8 cellular contexts compared by ENCODE assay signal in the genomic region with DNA sequence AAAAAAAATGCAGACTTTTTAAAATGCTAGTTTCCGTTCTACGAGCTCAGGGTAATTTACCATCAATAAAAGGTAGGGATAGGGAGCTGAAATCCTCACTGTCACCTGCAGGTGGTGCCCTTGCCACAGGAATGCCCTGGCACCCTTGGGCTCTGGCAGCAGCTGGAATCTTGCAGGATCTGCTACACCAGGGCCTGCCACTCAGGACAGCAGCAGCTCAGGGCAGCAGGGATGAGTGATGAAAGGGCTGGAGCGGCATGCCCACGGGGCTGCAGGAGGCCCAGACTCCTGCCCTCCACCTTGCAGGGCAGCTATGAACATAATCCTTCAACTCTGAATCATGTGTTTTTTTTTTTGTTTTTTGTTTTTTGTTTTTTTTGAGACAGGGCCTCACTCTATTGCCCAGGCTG. TPM values are rescaled to one million over a fixed set of nuclear protein-coding genes. Genes with fewer than 3 reads are reported as not detected.
A peak's percentile ranks its signal among the peaks of the same experiment; 100 is the strongest.
DNase-seq lines count a peak whose midpoint lies in the region; ATAC-seq, FAIRE-seq and TF ChIP-seq lines count a peak whose summit lies in the region.

No MANE protein-coding gene starts in this region.

- H3K27ac ChIP-seq in WERI-Rb-1 (no peak overlapping the region), breast epithelium (no peak overlapping the region), kidney (ENCODE audit: low read depth in 2 of 2, low read length in 2 of 2) (no peak overlapping the region)

- H3K36me3 ChIP-seq in WERI-Rb-1 (no peaks in the 10 kb centered on the region), breast epithelium (no peaks in the 10 kb centered on the region), kidney (ENCODE audit: control insufficient read depth in 1 of 2, insufficient read depth in 2 of 2, low read length in 2 of 2) (peaks cover 0 to 5% of the 10 kb centered on the region in 2 donors)

- FAIRE-seq in GM19239 (lab: Jason Lieb, UNC), result peak; percentile 88
- peak; percentile 72 for FAIRE-seq in kidney (lab: Jason Lieb, UNC)

- H3K4me3 ChIP-seq in WERI-Rb-1 (ENCODE audit: low read depth, low read length) (no peak overlapping the region), breast epithelium (no peak overlapping the region), kidney (ENCODE audit: low read length in 2 of 2) (no peak overlapping the region)

- intact Hi-C loops in breast epithelium (cut with DNase I; ENCODE audit: low total_unique reads) (loop anchor here (5.0 to 10.0 kb wide), 2 partner anchors 106 to 1314 kb away; no protein-coding TSS in a partner anchor), kidney (cut with DNase I) (loop anchor here (5.0 kb wide), 1 partner anchor 104 kb away; no protein-coding TSS in a partner anchor)

- no peak for TF ChIP-seq POLR2A in breast epithelium (IDR thresholded peaks at IDR 0.05)

- H3K4me1 ChIP-seq in breast epithelium (no peaks in the 10 kb centered on the region), kidney (ENCODE audit: control insufficient read depth in 1 of 2, insufficient read depth in 1 of 2, low read depth in 1 of 2, low read length in 2 of 2) (no peaks in the 10 kb centered on the region)

- in situ Hi-C loops in ACHN (cut with HindIII; ENCODE audit: low pct_ligation_motif_present, low pct_unique_long_range_greater_than_20kb, low sequenced_read_pairs), result no loop called here

- peak; percentile 90 for TF ChIP-seq CTCF in WERI-Rb-1 (IDR thresholded peaks at IDR 0.05; ENCODE audit: low read depth, low read length)
- peak; percentile 81 to 95 (median 89) for TF ChIP-seq CTCF in breast epithelium (IDR thresholded peaks at IDR 0.05)
- peak; percentile 95 for TF ChIP-seq CTCF in kidney (IDR thresholded peaks at IDR 0.05; ENCODE audit: borderline replicate concordance, extremely low read depth, insufficient read depth)

- no peaks in the 10 kb centered on the region for H3K27me3 ChIP-seq in WERI-Rb-1 (ENCODE audit: insufficient read depth, low read depth, severe bottlenecking)
- no peaks in the 10 kb centered on the region for H3K27me3 ChIP-seq in breast epithelium

- peak; percentile 69 for DNase-seq in ACHN
- DNase-seq in GM19239 (ENCODE audit: insufficient read length, low spot score), result peak; percentile 71
- peak; percentile 58 for DNase-seq in NCI-H2196 treated with DMSO at 0.1 percent for 48 hours (lab: John Stamatoyannopoulos, UW; ENCODE audit: unreplicated experiment)
- DNase-seq in WERI-Rb-1, result peak; percentile 90
- peak; percentile 75 to 81 for DNase-seq in breast epithelium (ENCODE audit: low spot score in 2 of 2)
- DNase-seq in kidney, result peak; percentile 84
- peak; percentile 83 to 84 for DNase-seq in stimulated activated CD4-positive, alpha-beta T cell treated with anti-CD3 and anti-CD28 coated beads, Interleukin-2, amount 100 ng/mL, for 24 hours

- ATAC-seq in GM19324 (IDR thresholded peaks at IDR 0.05; ENCODE audit: low FRiP score, unreplicated experiment), result no peak

- no peak overlapping the region for H3K9ac ChIP-seq in kidney (ENCODE audit: low read length in 2 of 2)

- H3K9me3 ChIP-seq in WERI-Rb-1 (ENCODE audit: severe bottlenecking) (no peaks in the 10 kb centered on the region), breast epithelium (no peaks in the 10 kb centered on the region), kidney (ENCODE audit: control insufficient read depth in 1 of 2, low read length in 2 of 2) (no peaks in the 10 kb centered on the region)

RNA-seq across cellular contexts. Expression of a gene that starts 54.0 kb away (rescaled TPM):
- total RNA-seq in breast epithelium, result 1 to 10 TPM; 1.6 to 7.8 (median 4.3) TPM
- total RNA-seq in kidney, result 9.9 TPM
- 13.4 TPM for polyA plus RNA-seq in kidney (ENCODE audit: insufficient read depth, low read depth, low replicate concordance)
